In the genomic region with DNA sequence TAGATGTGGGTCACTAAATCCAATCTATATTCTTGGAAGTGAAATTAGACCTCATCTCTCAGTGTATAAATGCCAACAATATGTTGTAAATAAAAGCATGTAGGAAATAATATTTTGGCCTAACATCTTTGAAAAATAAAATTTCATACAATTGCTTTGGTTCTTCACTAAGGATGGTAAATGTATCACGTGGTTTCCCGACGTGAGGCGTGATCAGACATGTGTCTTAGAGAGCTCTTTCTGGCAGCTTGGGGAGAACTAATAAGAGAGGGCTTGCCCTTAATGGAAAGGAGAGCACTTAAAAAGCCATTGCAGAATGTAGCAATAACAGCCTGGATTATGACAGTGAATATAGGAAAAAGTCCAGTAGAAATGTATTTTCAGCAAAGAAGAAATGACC, we compare ENCODE assay signal across 22 cellular contexts.
DNase-seq lines count a peak whose midpoint lies in the region; ATAC-seq, FAIRE-seq and TF ChIP-seq lines count a peak whose summit lies in the region.
"Had no signal": no experiment of that assay in that cellular context is flagged by ENCODE, and none has a peak within 500 bp of the region (broad histone marks: within the 10 kb centered on the region; RNA-seq: fewer than 3 reads in every experiment).

No MANE protein-coding gene starts in this region.

- H3K27ac ChIP-seq in HepG2 (ENCODE audit: extremely low read length, insufficient read depth, low read length): no peak overlapping the region
- H3K27ac ChIP-seq in right lobe of liver: no peak overlapping the region
- H3K27ac ChIP-seq in K562 (ENCODE audit: extremely low read depth, low read depth, low read length): no peak overlapping the region
- H3K27ac ChIP-seq: BLaER1, HL-60, Peyer's patch had no signal

- H3K36me3 ChIP-seq in HepG2 (replicated peaks in 1 of 2; ENCODE audit: control insufficient read depth in 1 of 2, insufficient read depth in 2 of 2, low read length in 2 of 2): no peaks in the 10 kb centered on the region
- no peaks in the 10 kb centered on the region for H3K36me3 ChIP-seq in right lobe of liver
- no peaks in the 10 kb centered on the region for H3K36me3 ChIP-seq in K562 (ENCODE audit: control insufficient read depth, insufficient read depth, low read length)
- H3K36me3 ChIP-seq in MG63: no peaks in the 10 kb centered on the region
- H3K36me3 ChIP-seq: BLaER1, Peyer's patch had no signal

- no peak for TF ChIP-seq CTCF in HepG2 (CRISPR knock-in tag; IDR thresholded peaks at IDR 0.05)
- no peak for TF ChIP-seq CTCF in right lobe of liver (IDR thresholded peaks at IDR 0.05)
- TF ChIP-seq CTCF in K562 (IDR thresholded peaks at IDR 0.05 in 2 of 3, conservative IDR thresholded peaks at IDR 0.05 in 1 of 3; ENCODE audit: insufficient read depth in 2 of 3, low read depth in 1 of 3, low read length in 3 of 3): no peak

- no peaks in the 10 kb centered on the region for H3K9me1 ChIP-seq in K562 (ENCODE audit: control insufficient read depth, insufficient read depth, low read length)

- H3K27me3 ChIP-seq in HepG2 (ENCODE audit: control insufficient read depth in 1 of 2, insufficient read depth in 2 of 2, low read length in 2 of 2) (no peaks in the 10 kb centered on the region), right lobe of liver (no peaks in the 10 kb centered on the region), K562 (ENCODE audit: control insufficient read depth in 2 of 2, insufficient read depth in 2 of 2, low read length in 2 of 2) (no peaks in the 10 kb centered on the region), MG63 (no peaks in the 10 kb centered on the region)
- H3K27me3 ChIP-seq: BLaER1, Peyer's patch had no signal

- ATAC-seq in HepG2: no peak
- ATAC-seq in right lobe of liver: no peak
- no peak for ATAC-seq in K562
- ATAC-seq: GM12878 had no signal

- in situ Hi-C loops in HepG2 (cut with HindIII; ENCODE audit: extremely low pct_ligation_motif_present, low pct_unique_long_range_greater_than_20kb): no loop called here
- in situ Hi-C loops in K562 (cut with MboI): no loop called here

- no peak for TF ChIP-seq RAD21 in HepG2 (CRISPR knock-in tag; IDR thresholded peaks at IDR 0.05)
- TF ChIP-seq RAD21 in K562 (CRISPR knock-in tag; conservative IDR thresholded peaks at IDR 0.05 in 1 of 2, IDR thresholded peaks at IDR 0.05 in 1 of 2): no peak

- no peak for FAIRE-seq in HepG2 (lab: Jason Lieb, UNC)
- no peak for FAIRE-seq in K562 (lab: Jason Lieb, UNC)
- FAIRE-seq: A204.1, GM12878 had no signal

- H3K4me2 ChIP-seq in HepG2 (ENCODE audit: low read depth, low read length) (no peak overlapping the region), K562 (ENCODE audit: insufficient read depth, low read length) (no peak overlapping the region)
- H3K4me2 ChIP-seq: BLaER1 had no signal

- H2AFZ ChIP-seq in HepG2 (ENCODE audit: low read length) (no peak overlapping the region), K562 (ENCODE audit: low read depth, low read length) (no peak overlapping the region)

- H4K20me1 ChIP-seq in HepG2 (ENCODE audit: insufficient read depth, low read length): no peaks in the 10 kb centered on the region
- no peaks in the 10 kb centered on the region for H4K20me1 ChIP-seq in K562 (replicated peaks; ENCODE audit: control insufficient read depth, insufficient read depth, low read length)
- H4K20me1 ChIP-seq: BLaER1 had no signal

- H3K4me1 ChIP-seq in HepG2 (ENCODE audit: insufficient read depth, low read length) (no peaks in the 10 kb centered on the region), right lobe of liver (no peaks in the 10 kb centered on the region), K562 (replicated peaks in 1 of 2; ENCODE audit: control insufficient read depth in 2 of 2, insufficient read depth in 2 of 2, low read length in 2 of 2) (no peaks in the 10 kb centered on the region)
- H3K4me1 ChIP-seq: BLaER1, Peyer's patch had no signal

- POLR2A ChIA-PET in HepG2 (lab: Yijun Ruan, JAX): no interaction called here
- POLR2A ChIA-PET in K562 (lab: Yijun Ruan, JAX): no interaction called here

- H3K9me3 ChIP-seq in HepG2 (ENCODE audit: low read length) (no peaks in the 10 kb centered on the region), right lobe of liver (no peaks in the 10 kb centered on the region), K562 (replicated peaks; ENCODE audit: control insufficient read depth, insufficient read depth, low read depth, low read length) (no peaks in the 10 kb centered on the region), MG63 (no peaks in the 10 kb centered on the region)
- H3K9me3 ChIP-seq: BLaER1, Peyer's patch had no signal

- no TSS peak for BruUV-seq in HepG2 (replicated peaks; lab: Mats Ljungman, UMichigan)
- no TSS peak for BruUV-seq in K562 (replicated peaks; lab: Mats Ljungman, UMichigan)

- intact Hi-C loops in HepG2 (cut with micrococcal nuclease; ENCODE audit: unreplicated experiment): no loop called here
- intact Hi-C loops in right lobe of liver (cut with DNase I): no loop called here
- intact Hi-C loops in K562 (cut with micrococcal nuclease): no loop called here

- CTCF ChIA-PET in HepG2 (lab: Yijun Ruan, JAX; ENCODE audit: low intra/inter-chr PET ratio, low total read pairs) (no interaction called here), K562 (lab: Yijun Ruan, JAX; ENCODE audit: low intra/inter-chr PET ratio) (no interaction called here)

- 0% methylated on average over 4 of the region's 4 CpGs for WGBS in HepG2 (ENCODE audit: low lambda C conversion rate)
- 42% methylated on average over 4 of the region's 4 CpGs for WGBS in right lobe of liver (ENCODE audit: insufficient coverage, low coverage, low lambda C conversion rate, missing lambda C conversion rate)
- 0% methylated on average over 4 of the region's 4 CpGs for WGBS in K562 (ENCODE audit: insufficient coverage, low coverage, missing lambda C conversion rate)

- no peak overlapping the region for H3K9ac ChIP-seq in HepG2 (ENCODE audit: insufficient read depth, low read depth, low read length)
- no peak overlapping the region for H3K9ac ChIP-seq in K562 (ENCODE audit: insufficient read depth in 1 of 2, low read depth in 2 of 2, low read length in 2 of 2)
- H3K9ac ChIP-seq: BLaER1 had no signal

- no peak overlapping the region for H3K4me3 ChIP-seq in HepG2 (replicated peaks in 1 of 3; ENCODE audit: insufficient read depth in 1 of 3, low read depth in 2 of 3, low read length in 3 of 3)
- no peak overlapping the region for H3K4me3 ChIP-seq in right lobe of liver
- H3K4me3 ChIP-seq in K562: no peak overlapping the region
- H3K4me3 ChIP-seq in MG63: no peak overlapping the region
- H3K4me3 ChIP-seq: BLaER1, GM12878, Peyer's patch had no signal

- DNase-seq in HepG2 (ENCODE audit: low spot score) (no peak), right lobe of liver (no peak), NCI-H2171 (lab: John Stamatoyannopoulos, UW) (peak; percentile 80), K562 (ENCODE audit: extremely low read depth in 1 of 4, low spot score in 3 of 4) (no peak), foreskin melanocyte (no peak), NK-92 (lab: John Stamatoyannopoulos, UW; ENCODE audit: unreplicated experiment) (no peak), MG63 (no peak)
- no peak for DNase-seq in activated CD8-positive, alpha-beta memory T cell treated with anti-CD3 and anti-CD28 coated beads, Interleukin-2, amount 50 U/mL, for 48 hours
- DNase-seq: CD4-positive, CD25-positive, alpha-beta regulatory T cell; DMS53; Karpas-422; NCI-H1092 treated with DMSO at 0.1 percent for 48 hours; NCI-H1694; NCI-H345; NCI-H510A treated with DMSO at 0.1 percent for 48 hours; OCI-M1; Peyer's patch; SHP77 treated with DMSO at 0.1 percent for 48 hours had no signal

- no peak for TF ChIP-seq POLR2A in HepG2 (IDR thresholded peaks at IDR 0.05; ENCODE audit: insufficient read depth in 1 of 2, low read depth in 2 of 2, low read length in 2 of 2)
- TF ChIP-seq POLR2A in right lobe of liver (IDR thresholded peaks at IDR 0.05): no peak
- no peak for TF ChIP-seq POLR2A in K562 (conservative IDR thresholded peaks at IDR 0.05)

- TF ChIP-seq EP300 in HepG2 (IDR thresholded peaks at IDR 0.05; ENCODE audit: low read depth in 2 of 2, low read length in 2 of 2): no peak
- no peak for TF ChIP-seq EP300 in HepG2 (CRISPR knock-in tag; IDR thresholded peaks at IDR 0.05; ENCODE audit: borderline replicate concordance)
- no peak for TF ChIP-seq EP300 in K562 (IDR thresholded peaks at IDR 0.05; ENCODE audit: low read length)

- no peaks in the 10 kb centered on the region for H3K79me2 ChIP-seq in HepG2 (ENCODE audit: insufficient read depth, low read length)
- no peaks in the 10 kb centered on the region for H3K79me2 ChIP-seq in K562 (ENCODE audit: control insufficient read depth, insufficient read depth, low read length)

TF ChIP-seq in HepG2, 621 proteins besides CTCF, POLR2A, EP300 and RAD21 (continues in another document):
- TF ChIP-seq RAD51 (IDR thresholded peaks at IDR 0.05; ENCODE audit: borderline replicate concordance) (peak; percentile 28; the same call in 1 of the 2 replicates), PAF1 (CRISPR knock-in tag; IDR thresholded peaks at IDR 0.05) (no peak), SPEN (CRISPR knock-in tag; IDR thresholded peaks at IDR 0.05; ENCODE audit: low read depth) (no peak)

TF ChIP-seq in K562, 482 proteins besides CTCF, POLR2A, EP300 and RAD21:
- peak; percentile 59; the same call in 1 of the 2 replicates for TF ChIP-seq TFE3 (CRISPR knock-in tag; IDR thresholded peaks at IDR 0.05)
- no peak for TF ChIP-seq HIVEP1 (CRISPR knock-in tag; IDR thresholded peaks at IDR 0.05)

Comparison
In these comparisons a context has a peak if more than half of its experiments do, and no peak if none do; other contexts are left out.
1. Of the 241 proteins assayed by ChIP-seq in both HepG2 and K562: peak only in HepG2: MNT and RAD51; only in K562: TFE3; in both: none; in neither: 238.